ENCODE assay signal across 1 cellular context in genomic region chr20:57351042-57351783, GRCh38.
TF ChIP-seq lines count a peak whose summit lies in the region.

A gene with protein sequence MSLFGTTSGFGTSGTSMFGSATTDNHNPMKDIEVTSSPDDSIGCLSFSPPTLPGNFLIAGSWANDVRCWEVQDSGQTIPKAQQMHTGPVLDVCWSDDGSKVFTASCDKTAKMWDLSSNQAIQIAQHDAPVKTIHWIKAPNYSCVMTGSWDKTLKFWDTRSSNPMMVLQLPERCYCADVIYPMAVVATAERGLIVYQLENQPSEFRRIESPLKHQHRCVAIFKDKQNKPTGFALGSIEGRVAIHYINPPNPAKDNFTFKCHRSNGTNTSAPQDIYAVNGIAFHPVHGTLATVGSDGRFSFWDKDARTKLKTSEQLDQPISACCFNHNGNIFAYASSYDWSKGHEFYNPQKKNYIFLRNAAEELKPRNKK (plus strand): TSS chr20:57351255. CDS start chr20:57354039, 2,784 bp downstream.

TF ChIP-seq in HepG2, 621 proteins besides CTCF, POLR2A, EP300 and RAD21 (continued from another document and continues in another):
- TF ChIP-seq NFAT5 (CRISPR knock-in tag; IDR thresholded peaks at IDR 0.05) (0 out of 2 replicates have a peak, but pooled peaks have one; percentile 0), HMG20B (CRISPR knock-in tag; conservative IDR thresholded peaks at IDR 0.05) (no peak), CENPT (CRISPR knock-in tag; IDR thresholded peaks at IDR 0.05; ENCODE audit: low read depth) (no peak), ZNF768 (CRISPR knock-in tag; IDR thresholded peaks at IDR 0.05) (peak; percentile 84; the same call in 1 of the 2 replicates), KLF11 (CRISPR knock-in tag; IDR thresholded peaks at IDR 0.05) (no peak), ATF7-NPFF (CRISPR knock-in tag; IDR thresholded peaks at IDR 0.05; ENCODE audit: low read depth) (peak; percentile 74; the same call in 1 of the 2 replicates), POLR2AphosphoS5 (IDR thresholded peaks at IDR 0.05; ENCODE audit: low read depth, low read length) (peak; percentile 93), PRMT3 (CRISPR knock-in tag; IDR thresholded peaks at IDR 0.05; ENCODE audit: borderline replicate concordance, low read depth) (no peak), HDAC6 (IDR thresholded peaks at IDR 0.05; ENCODE audit: low read depth, low read length) (no peak), PHF21A (CRISPR knock-in tag; IDR thresholded peaks at IDR 0.05) (peak; percentile 52; the same call in 1 of the 2 replicates), GABPA (IDR thresholded peaks at IDR 0.05; ENCODE audit: low read depth, low read length) (peak; percentile 92), GABPA (CRISPR knock-in tag; IDR thresholded peaks at IDR 0.05; ENCODE audit: low read depth) (peak; percentile 95), ZEB1 (IDR thresholded peaks at IDR 0.05; ENCODE audit: insufficient replicate concordance, low read depth) (no peak), EEA1 (CRISPR knock-in tag; IDR thresholded peaks at IDR 0.05; ENCODE audit: borderline replicate concordance) (peak; percentile 71; the same call in 1 of the 2 replicates), ZBTB42 (CRISPR knock-in tag; IDR thresholded peaks at IDR 0.05) (peak; percentile 94; the same call in 1 of the 2 replicates), ELF1 (CRISPR knock-in tag; IDR thresholded peaks at IDR 0.05) (peak; percentile 89), BRCA1 (CRISPR knock-in tag; IDR thresholded peaks at IDR 0.05) (0 out of 2 replicates have a peak, but pooled peaks have one; percentile 4), ATM (IDR thresholded peaks at IDR 0.05; ENCODE audit: borderline replicate concordance) (no peak), SP140L (CRISPR knock-in tag; IDR thresholded peaks at IDR 0.05; ENCODE audit: borderline replicate concordance) (no peak), CEBPG (CRISPR knock-in tag; IDR thresholded peaks at IDR 0.05) (0 out of 2 replicates have a peak, but pooled peaks have one; percentile 20), ZBTB26 (CRISPR knock-in tag; IDR thresholded peaks at IDR 0.05; ENCODE audit: borderline replicate concordance) (peak; percentile 85; the same call in 1 of the 2 replicates), ZFP1 (CRISPR knock-in tag; IDR thresholded peaks at IDR 0.05) (peak; percentile 17; the same call in 1 of the 2 replicates), MTERF4 (CRISPR knock-in tag; IDR thresholded peaks at IDR 0.05) (peak; percentile 92), SAFB2 (CRISPR knock-in tag; IDR thresholded peaks at IDR 0.05; ENCODE audit: borderline replicate concordance, low read depth) (0 out of 2 replicates have a peak, but pooled peaks have one; percentile 58), ZNF451 (CRISPR knock-in tag; IDR thresholded peaks at IDR 0.05) (peak; percentile 75; the same call in 1 of the 2 replicates), REXO4 (CRISPR knock-in tag; IDR thresholded peaks at IDR 0.05; ENCODE audit: borderline replicate concordance) (no peak; the same call in 1 of the 2 replicates), NFKBIZ (CRISPR knock-in tag; IDR thresholded peaks at IDR 0.05) (peak; percentile 47; the same call in 1 of the 2 replicates), MLX (CRISPR knock-in tag; IDR thresholded peaks at IDR 0.05) (no peak), CHCHD3 (CRISPR knock-in tag; IDR thresholded peaks at IDR 0.05) (no peak), MZF1 (CRISPR knock-in tag; IDR thresholded peaks at IDR 0.05; ENCODE audit: borderline replicate concordance) (no peak; the same call in 1 of the 2 replicates), NFIB (CRISPR knock-in tag; IDR thresholded peaks at IDR 0.05; ENCODE audit: borderline replicate concordance) (no peak), FOXP4 (CRISPR knock-in tag; IDR thresholded peaks at IDR 0.05) (no peak; the same call in 1 of the 2 replicates), NCOA5 (CRISPR knock-in tag; IDR thresholded peaks at IDR 0.05) (no peak), NR3C1 (CRISPR knock-in tag; IDR thresholded peaks at IDR 0.05) (no peak)
- TF ChIP-seq, protein P1, sequence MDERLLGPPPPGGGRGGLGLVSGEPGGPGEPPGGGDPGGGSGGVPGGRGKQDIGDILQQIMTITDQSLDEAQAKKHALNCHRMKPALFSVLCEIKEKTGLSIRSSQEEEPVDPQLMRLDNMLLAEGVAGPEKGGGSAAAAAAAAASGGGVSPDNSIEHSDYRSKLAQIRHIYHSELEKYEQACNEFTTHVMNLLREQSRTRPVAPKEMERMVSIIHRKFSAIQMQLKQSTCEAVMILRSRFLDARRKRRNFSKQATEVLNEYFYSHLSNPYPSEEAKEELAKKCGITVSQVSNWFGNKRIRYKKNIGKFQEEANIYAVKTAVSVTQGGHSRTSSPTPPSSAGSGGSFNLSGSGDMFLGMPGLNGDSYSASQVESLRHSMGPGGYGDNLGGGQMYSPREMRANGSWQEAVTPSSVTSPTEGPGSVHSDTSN (CRISPR knock-in tag; IDR thresholded peaks at IDR 0.05), result no peak
- TF ChIP-seq, protein P2, sequence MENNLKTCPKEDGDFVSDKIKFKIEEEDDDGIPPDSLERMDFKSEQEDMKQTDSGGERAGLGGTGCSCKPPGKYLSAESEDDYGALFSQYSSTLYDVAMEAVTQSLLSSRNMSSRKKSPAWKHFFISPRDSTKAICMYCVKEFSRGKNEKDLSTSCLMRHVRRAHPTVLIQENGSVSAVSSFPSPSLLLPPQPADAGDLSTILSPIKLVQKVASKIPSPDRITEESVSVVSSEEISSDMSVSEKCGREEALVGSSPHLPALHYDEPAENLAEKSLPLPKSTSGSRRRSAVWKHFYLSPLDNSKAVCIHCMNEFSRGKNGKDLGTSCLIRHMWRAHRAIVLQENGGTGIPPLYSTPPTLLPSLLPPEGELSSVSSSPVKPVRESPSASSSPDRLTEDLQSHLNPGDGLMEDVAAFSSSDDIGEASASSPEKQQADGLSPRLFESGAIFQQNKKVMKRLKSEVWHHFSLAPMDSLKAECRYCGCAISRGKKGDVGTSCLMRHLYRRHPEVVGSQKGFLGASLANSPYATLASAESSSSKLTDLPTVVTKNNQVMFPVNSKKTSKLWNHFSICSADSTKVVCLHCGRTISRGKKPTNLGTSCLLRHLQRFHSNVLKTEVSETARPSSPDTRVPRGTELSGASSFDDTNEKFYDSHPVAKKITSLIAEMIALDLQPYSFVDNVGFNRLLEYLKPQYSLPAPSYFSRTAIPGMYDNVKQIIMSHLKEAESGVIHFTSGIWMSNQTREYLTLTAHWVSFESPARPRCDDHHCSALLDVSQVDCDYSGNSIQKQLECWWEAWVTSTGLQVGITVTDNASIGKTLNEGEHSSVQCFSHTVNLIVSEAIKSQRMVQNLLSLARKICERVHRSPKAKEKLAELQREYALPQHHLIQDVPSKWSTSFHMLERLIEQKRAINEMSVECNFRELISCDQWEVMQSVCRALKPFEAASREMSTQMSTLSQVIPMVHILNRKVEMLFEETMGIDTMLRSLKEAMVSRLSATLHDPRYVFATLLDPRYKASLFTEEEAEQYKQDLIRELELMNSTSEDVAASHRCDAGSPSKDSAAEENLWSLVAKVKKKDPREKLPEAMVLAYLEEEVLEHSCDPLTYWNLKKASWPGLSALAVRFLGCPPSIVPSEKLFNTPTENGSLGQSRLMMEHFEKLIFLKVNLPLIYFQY (CRISPR knock-in tag; IDR thresholded peaks at IDR 0.05; ENCODE audit: borderline replicate concordance), result no peak; the same call in 1 of the 2 replicates
- TF ChIP-seq, protein P3, sequence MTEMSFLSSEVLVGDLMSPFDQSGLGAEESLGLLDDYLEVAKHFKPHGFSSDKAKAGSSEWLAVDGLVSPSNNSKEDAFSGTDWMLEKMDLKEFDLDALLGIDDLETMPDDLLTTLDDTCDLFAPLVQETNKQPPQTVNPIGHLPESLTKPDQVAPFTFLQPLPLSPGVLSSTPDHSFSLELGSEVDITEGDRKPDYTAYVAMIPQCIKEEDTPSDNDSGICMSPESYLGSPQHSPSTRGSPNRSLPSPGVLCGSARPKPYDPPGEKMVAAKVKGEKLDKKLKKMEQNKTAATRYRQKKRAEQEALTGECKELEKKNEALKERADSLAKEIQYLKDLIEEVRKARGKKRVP (CRISPR knock-in tag; IDR thresholded peaks at IDR 0.05), result no peak
- TF ChIP-seq, protein P4, sequence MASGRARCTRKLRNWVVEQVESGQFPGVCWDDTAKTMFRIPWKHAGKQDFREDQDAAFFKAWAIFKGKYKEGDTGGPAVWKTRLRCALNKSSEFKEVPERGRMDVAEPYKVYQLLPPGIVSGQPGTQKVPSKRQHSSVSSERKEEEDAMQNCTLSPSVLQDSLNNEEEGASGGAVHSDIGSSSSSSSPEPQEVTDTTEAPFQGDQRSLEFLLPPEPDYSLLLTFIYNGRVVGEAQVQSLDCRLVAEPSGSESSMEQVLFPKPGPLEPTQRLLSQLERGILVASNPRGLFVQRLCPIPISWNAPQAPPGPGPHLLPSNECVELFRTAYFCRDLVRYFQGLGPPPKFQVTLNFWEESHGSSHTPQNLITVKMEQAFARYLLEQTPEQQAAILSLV (CRISPR knock-in tag; IDR thresholded peaks at IDR 0.05; ENCODE audit: borderline replicate concordance), result peak; percentile 61; the same call in 1 of the 2 replicates
- TF ChIP-seq, protein P5, sequence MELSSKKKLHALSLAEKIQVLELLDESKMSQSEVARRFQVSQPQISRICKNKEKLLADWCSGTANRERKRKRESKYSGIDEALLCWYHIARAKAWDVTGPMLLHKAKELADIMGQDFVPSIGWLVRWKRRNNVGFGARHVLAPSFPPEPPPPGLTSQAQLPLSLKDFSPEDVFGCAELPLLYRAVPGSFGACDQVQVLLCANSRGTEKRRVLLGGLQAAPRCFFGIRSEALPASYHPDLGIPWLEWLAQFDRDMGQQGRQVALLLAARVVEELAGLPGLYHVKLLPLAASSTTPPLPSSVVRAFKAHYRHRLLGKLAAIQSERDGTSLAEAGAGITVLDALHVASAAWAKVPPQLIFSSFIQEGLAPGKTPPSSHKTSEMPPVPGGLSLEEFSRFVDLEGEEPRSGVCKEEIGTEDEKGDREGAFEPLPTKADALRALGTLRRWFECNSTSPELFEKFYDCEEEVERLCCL (CRISPR knock-in tag; IDR thresholded peaks at IDR 0.05; ENCODE audit: borderline replicate concordance), result no peak
